17 cellular contexts compared by ENCODE assay signal in the genomic region with DNA sequence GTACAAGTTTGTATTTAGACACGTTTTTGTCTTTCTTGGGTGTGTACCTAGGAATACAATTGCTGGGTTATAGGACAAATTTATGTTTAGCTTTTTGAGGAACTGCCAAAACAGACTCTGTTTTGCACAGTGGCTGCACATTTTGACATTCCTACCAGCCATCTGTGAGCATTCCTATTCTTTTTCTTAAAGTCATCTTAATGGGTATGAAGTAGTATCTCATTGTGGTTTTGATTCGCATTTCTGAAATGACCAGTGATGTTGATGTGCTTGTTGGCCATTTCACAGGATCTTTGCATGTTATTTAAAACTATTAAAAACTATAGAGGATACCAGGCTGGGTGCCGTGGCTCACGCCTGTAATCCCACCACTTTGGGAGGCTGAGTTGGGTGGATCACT. TPM values are rescaled to one million over a fixed set of nuclear protein-coding genes. Genes with fewer than 3 reads are reported as not detected.
"Had no signal": no experiment of that assay in that cellular context is flagged by ENCODE, and none has a peak within 500 bp of the region (broad histone marks: within the 10 kb centered on the region; RNA-seq: fewer than 3 reads in every experiment).

No MANE protein-coding gene starts in this region.

- H3K27me3 Mint-ChIP-seq: activated B cell treated with CpG ODN at 0.5 μM for 24 hours, T-helper 17 cell had no signal

- H3K36me3 ChIP-seq: ascending aorta, cardiac muscle cell, esophagus squamous epithelium, gastroesophageal sphincter, ovary had no signal

- H3K27me3 ChIP-seq: ascending aorta, cardiac muscle cell, esophagus squamous epithelium, ovary had no signal

- FAIRE-seq: colon, TTC549 had no signal

- H3K4me3 Mint-ChIP-seq: activated B cell treated with CpG ODN at 0.5 μM for 24 hours; activated naive CD8-positive, alpha-beta T cell treated with anti-CD3 and anti-CD28 coated beads, Interleukin-2, amount 10 ng/mL, durations not matched to agents 7 days and 5 days; neural crest cell; T-helper 17 cell had no signal

- ATAC-seq: T-helper 17 cell had no signal

- H3K4me1 ChIP-seq: ascending aorta, gastroesophageal sphincter had no signal

- H3K4me3 ChIP-seq: ascending aorta, cardiac muscle cell, esophagus squamous epithelium, gastroesophageal sphincter, ovary had no signal

- H3K27ac ChIP-seq: ascending aorta, cardiac muscle cell, gastroesophageal sphincter, ovary had no signal

- DNase-seq: activated B cell treated with CpG ODN at 0.5 μM for 24 hours; activated effector memory CD4-positive, alpha-beta T cell treated with Interleukin-2 at 50 U/mL for 16 hours; activated naive CD8-positive, alpha-beta T cell treated with anti-CD3 and anti-CD28 coated beads, Interleukin-2, amount 10 ng/mL, durations not matched to agents 7 days and 5 days; esophagus squamous epithelium; mesendoderm; ovary; stimulated activated CD4-positive, alpha-beta T cell treated with anti-CD3 and anti-CD28 coated beads, Interleukin-15, amount 100 ng/mL, for 24 hours; stimulated activated CD4-positive, alpha-beta T cell treated with anti-CD3 and anti-CD28 coated beads, Interleukin-4, amount 100 ng/mL, for 24 hours; T-helper 17 cell; trophoblast cell had no signal

- H3K9me3 ChIP-seq: ascending aorta, ovary had no signal

RNA-seq across cellular contexts. Expression of gene IL15RA, which starts 32.6 kb away (rescaled TPM):
- total RNA-seq: neural crest cell had no signal

RNA-seq across cellular contexts. Expression of gene IL2RA, which starts 52.2 kb away (rescaled TPM):
- total RNA-seq: ascending aorta, cardiac muscle cell, kidney epithelial cell, neural crest cell had no signal
- polyA plus RNA-seq: cardiac muscle cell had no signal
